Comparison of ENCODE assay signal across 31 cellular contexts in genomic region chr22:11307996-11308395, GRCh38.
"Had no signal": no experiment of that assay in that cellular context is flagged by ENCODE, and none has a peak within 500 bp of the region (broad histone marks: within the 10 kb centered on the region; RNA-seq: fewer than 3 reads in every experiment).

No MANE protein-coding gene starts in this region.

- H3K4me1 Mint-ChIP-seq: activated B cell treated with CpG ODN at 0.5 μM for 24 hours; activated CD4-positive, alpha-beta memory T cell treated with anti-CD3 and anti-CD28 coated beads, Interleukin-2, amount 10 ng/mL, durations not matched to agents 7 days and 5 days; activated naive CD4-positive, alpha-beta T cell treated with anti-CD3 and anti-CD28 coated beads, Interleukin-2, amount 10 ng/mL, durations not matched to agents 7 days and 5 days; activated naive CD8-positive, alpha-beta T cell treated with anti-CD3 and anti-CD28 coated beads, Interleukin-2, amount 10 ng/mL, durations not matched to agents 7 days and 5 days; endodermal cell; T-helper 17 cell had no signal

- H2AFZ ChIP-seq: hepatocyte had no signal

- H3K4me1 ChIP-seq: ascending aorta, colonic mucosa, esophagus squamous epithelium, gastroesophageal sphincter, heart right ventricle had no signal

- DNase-seq: activated B cell treated with CpG ODN at 0.5 μM for 24 hours; activated CD4-positive, alpha-beta memory T cell treated with anti-CD3 and anti-CD28 coated beads, Interleukin-2, amount 10 ng/mL, durations not matched to agents 7 days and 5 days; activated CD4-positive, alpha-beta T cell treated with anti-CD3 and anti-CD28 coated beads for 48 hours; activated CD8-positive, alpha-beta memory T cell treated with anti-CD3 and anti-CD28 coated beads, Interleukin-2, amount 50 U/mL, for 48 hours; activated gamma-delta T cell; activated naive CD4-positive, alpha-beta T cell; activated naive CD4-positive, alpha-beta T cell treated with anti-CD3 and anti-CD28 coated beads, Interleukin-2, amount 10 ng/mL, durations not matched to agents 7 days and 5 days; activated naive CD8-positive, alpha-beta T cell treated with anti-CD3 and anti-CD28 coated beads, Interleukin-2, amount 10 ng/mL, durations not matched to agents 7 days and 5 days; activated T-cell treated with anti-CD3 and anti-CD28 coated beads for 4 hours; activated T-cell treated with anti-CD3 and anti-CD28 coated beads, Interleukin-2, amount 50 U/mL, for 24 hours; activated T-cell treated with anti-CD3 and anti-CD28 coated beads, Interleukin-2, amount 50 U/mL, for 72 hours; brain microvascular endothelial cell; caudate nucleus; colonic mucosa; effector CD8-positive, alpha-beta T cell; endodermal cell; erythroblast; esophagus squamous epithelium; foreskin melanocyte; heart right ventricle; T-helper 1 cell; T-helper 17 cell; T1000; WERI-Rb-1 had no signal

- H3K27ac ChIP-seq: ascending aorta, brain microvascular endothelial cell, colonic mucosa, esophagus squamous epithelium, gastroesophageal sphincter, heart right ventricle, hepatocyte, WERI-Rb-1 had no signal

- ATAC-seq: activated CD4-positive, CD25-positive, alpha-beta regulatory T cell treated with anti-CD3 and anti-CD28 coated beads, Interleukin-2, amount 50 U/mL, for 24 hours; activated naive CD4-positive, alpha-beta T cell treated with anti-CD3 and anti-CD28 coated beads, Interleukin-2, amount 50 U/mL, for 72 hours; activated T-cell treated with anti-CD3 and anti-CD28 coated beads, Interleukin-2, amount 50 U/mL, for 72 hours; gastroesophageal sphincter; heart right ventricle; T-helper 17 cell had no signal

- H3K27me3 ChIP-seq: ascending aorta, brain microvascular endothelial cell, colonic mucosa, esophagus squamous epithelium, gastroesophageal sphincter, heart right ventricle, hepatocyte had no signal

- H3K27ac Mint-ChIP-seq: activated B cell treated with CpG ODN at 0.5 μM for 24 hours; activated CD4-positive, alpha-beta memory T cell treated with anti-CD3 and anti-CD28 coated beads, Interleukin-2, amount 10 ng/mL, durations not matched to agents 7 days and 5 days; activated naive CD4-positive, alpha-beta T cell treated with anti-CD3 and anti-CD28 coated beads, Interleukin-2, amount 10 ng/mL, durations not matched to agents 7 days and 5 days; activated naive CD4-positive, alpha-beta T cell treated with anti-CD3 and anti-CD28 coated beads, Interleukin-2, amount 50 U/mL, for 72 hours; activated naive CD8-positive, alpha-beta T cell treated with anti-CD3 and anti-CD28 coated beads, Interleukin-2, amount 10 ng/mL, durations not matched to agents 7 days and 5 days; activated T-cell treated with anti-CD3 and anti-CD28 coated beads, Interleukin-2, amount 50 U/mL, for 24 hours; activated T-cell treated with anti-CD3 and anti-CD28 coated beads, Interleukin-2, amount 50 U/mL, for 72 hours; endodermal cell; T-helper 17 cell; T-helper 2 cell treated with Interferon-gamma antibody and Interleukin-4, amounts not matched to agents 5 μg/mL and 100 μg/mL, for 36 hours had no signal

- H3K27me3 Mint-ChIP-seq: activated B cell treated with CpG ODN at 0.5 μM for 24 hours; activated CD4-positive, alpha-beta memory T cell treated with anti-CD3 and anti-CD28 coated beads, Interleukin-2, amount 10 ng/mL, durations not matched to agents 7 days and 5 days; activated naive CD4-positive, alpha-beta T cell treated with anti-CD3 and anti-CD28 coated beads, Interleukin-2, amount 10 ng/mL, durations not matched to agents 7 days and 5 days; activated naive CD8-positive, alpha-beta T cell treated with anti-CD3 and anti-CD28 coated beads, Interleukin-2, amount 10 ng/mL, durations not matched to agents 7 days and 5 days; activated T-cell treated with anti-CD3 and anti-CD28 coated beads, Interleukin-2, amount 50 U/mL, for 24 hours; T-helper 17 cell had no signal

- FAIRE-seq: bronchial epithelial cell had no signal

- H3K4me3 ChIP-seq: ascending aorta, colonic mucosa, esophagus squamous epithelium, gastroesophageal sphincter, heart right ventricle, hepatocyte had no signal

- H3K4me2 ChIP-seq: hepatocyte had no signal

- H3K36me3 ChIP-seq: ascending aorta, brain microvascular endothelial cell, colonic mucosa, esophagus squamous epithelium, gastroesophageal sphincter, heart right ventricle, WERI-Rb-1 had no signal

- H3K79me2 ChIP-seq: hepatocyte had no signal

- H3K4me3 Mint-ChIP-seq: activated B cell treated with CpG ODN at 0.5 μM for 24 hours; activated CD4-positive, alpha-beta memory T cell treated with anti-CD3 and anti-CD28 coated beads, Interleukin-2, amount 10 ng/mL, durations not matched to agents 7 days and 5 days; activated naive CD4-positive, alpha-beta T cell treated with anti-CD3 and anti-CD28 coated beads, Interleukin-2, amount 10 ng/mL, durations not matched to agents 7 days and 5 days; activated naive CD8-positive, alpha-beta T cell treated with anti-CD3 and anti-CD28 coated beads, Interleukin-2, amount 10 ng/mL, durations not matched to agents 7 days and 5 days; activated T-cell treated with anti-CD3 and anti-CD28 coated beads, Interleukin-2, amount 50 U/mL, for 24 hours; activated T-cell treated with anti-CD3 and anti-CD28 coated beads, Interleukin-2, amount 50 U/mL, for 72 hours; endodermal cell; T-helper 17 cell; T-helper 2 cell treated with Interferon-gamma antibody and Interleukin-4, amounts not matched to agents 5 μg/mL and 100 μg/mL, for 36 hours had no signal
